12 cellular contexts compared by ENCODE assay signal in genomic region chr2:181258761-181259160, GRCh38.
DNase-seq lines count a peak whose midpoint lies in the region; ATAC-seq, FAIRE-seq and TF ChIP-seq lines count a peak whose summit lies in the region.
"Had no signal": no experiment of that assay in that cellular context is flagged by ENCODE, and none has a peak within 500 bp of the region (broad histone marks: within the 10 kb centered on the region; RNA-seq: fewer than 3 reads in every experiment).

No MANE protein-coding gene starts in this region.

- ATAC-seq in GM21447 (IDR thresholded peaks at IDR 0.05; ENCODE audit: unreplicated experiment) (no peak), lower lobe of right lung (no peak), GM19455 (IDR thresholded peaks at IDR 0.05; ENCODE audit: unreplicated experiment) (no peak)
- ATAC-seq: left ventricle myocardium superior had no signal

- no peaks in the 10 kb centered on the region for H3K36me3 ChIP-seq in brain microvascular endothelial cell (replicated peaks)
- H3K36me3 ChIP-seq in kidney epithelial cell (ENCODE audit: control insufficient read depth, insufficient read depth, low read length) = no peaks in the 10 kb centered on the region
- no peaks in the 10 kb centered on the region for H3K36me3 ChIP-seq in lower lobe of right lung
- H3K36me3 ChIP-seq: MG63 had no signal

- in situ Hi-C loops in brain microvascular endothelial cell (cut with HindIII; ENCODE audit: low pct_ligation_motif_present, low sequenced_read_pairs) = no loop called here

- H3K27ac ChIP-seq in brain microvascular endothelial cell (peak overlapping the region; percentile 66), lower lobe of right lung (no peak overlapping the region)

- intact Hi-C loops in lower lobe of right lung (cut with DNase I) = no loop called here

- no peak for FAIRE-seq in HTR-8/SVneo (lab: Jason Lieb, UNC)

- H3K9me3 ChIP-seq in lower lobe of right lung = no peaks in the 10 kb centered on the region
- H3K9me3 ChIP-seq: MG63 had no signal

- H3K4me1 ChIP-seq in lower lobe of right lung = no peaks in the 10 kb centered on the region

- H3K4me3 ChIP-seq in brain microvascular endothelial cell (ENCODE audit: low read depth, low read length) (no peak overlapping the region), kidney epithelial cell (ENCODE audit: low read depth, low read length) (no peak overlapping the region), lower lobe of right lung (no peak overlapping the region)
- H3K4me3 ChIP-seq: MG63 had no signal

- peak; percentile 68 for DNase-seq in COLO829 (ENCODE audit: low spot score)
- DNase-seq in HTR-8/SVneo (ENCODE audit: insufficient read length, low spot score) = peak; percentile 11
- peak; percentile 86 for DNase-seq in brain microvascular endothelial cell
- DNase-seq in kidney epithelial cell (ENCODE audit: low read depth) = peak; percentile 28
- no peak for DNase-seq in lower lobe of right lung
- no peak for DNase-seq in activated gamma-delta T cell treated with Interleukin-2 at 50 U/mL for 16 hours
- DNase-seq: activated CD8-positive, alpha-beta memory T cell treated with anti-CD3 and anti-CD28 coated beads, Interleukin-2, amount 50 U/mL, for 4 hours; activated naive CD8-positive, alpha-beta T cell treated with anti-CD3 and anti-CD28 coated beads for 36 hours; left ventricle myocardium superior; MG63 had no signal

- no peak for TF ChIP-seq CTCF in brain microvascular endothelial cell (IDR thresholded peaks at IDR 0.05; ENCODE audit: low read depth, low read length, missing control alignments)
- no peak for TF ChIP-seq CTCF in kidney epithelial cell (IDR thresholded peaks at IDR 0.05; ENCODE audit: insufficient read depth, low read length, poor library complexity, severe bottlenecking)
- TF ChIP-seq CTCF in lower lobe of right lung (IDR thresholded peaks at IDR 0.05) = no peak

- H3K27me3 ChIP-seq in brain microvascular endothelial cell (replicated peaks) = no peaks in the 10 kb centered on the region
- no peaks in the 10 kb centered on the region for H3K27me3 ChIP-seq in kidney epithelial cell (ENCODE audit: control insufficient read depth, insufficient read depth, low read length)
- H3K27me3 ChIP-seq in lower lobe of right lung (ENCODE audit: low read depth) = no peaks in the 10 kb centered on the region
- H3K27me3 ChIP-seq: MG63 had no signal

Comparison
In these comparisons a context has a peak if more than half of its experiments do, and no peak if none do; other contexts are left out.
1. DNase-seq: peak in COLO829 (single experiment), HTR-8/SVneo (single experiment), brain microvascular endothelial cell (single experiment) and kidney epithelial cell (single experiment); none in lower lobe of right lung (single experiment) and activated gamma-delta T cell treated with Interleukin-2 at 50 U/mL for 16 hours (single experiment).